In the genomic region with DNA sequence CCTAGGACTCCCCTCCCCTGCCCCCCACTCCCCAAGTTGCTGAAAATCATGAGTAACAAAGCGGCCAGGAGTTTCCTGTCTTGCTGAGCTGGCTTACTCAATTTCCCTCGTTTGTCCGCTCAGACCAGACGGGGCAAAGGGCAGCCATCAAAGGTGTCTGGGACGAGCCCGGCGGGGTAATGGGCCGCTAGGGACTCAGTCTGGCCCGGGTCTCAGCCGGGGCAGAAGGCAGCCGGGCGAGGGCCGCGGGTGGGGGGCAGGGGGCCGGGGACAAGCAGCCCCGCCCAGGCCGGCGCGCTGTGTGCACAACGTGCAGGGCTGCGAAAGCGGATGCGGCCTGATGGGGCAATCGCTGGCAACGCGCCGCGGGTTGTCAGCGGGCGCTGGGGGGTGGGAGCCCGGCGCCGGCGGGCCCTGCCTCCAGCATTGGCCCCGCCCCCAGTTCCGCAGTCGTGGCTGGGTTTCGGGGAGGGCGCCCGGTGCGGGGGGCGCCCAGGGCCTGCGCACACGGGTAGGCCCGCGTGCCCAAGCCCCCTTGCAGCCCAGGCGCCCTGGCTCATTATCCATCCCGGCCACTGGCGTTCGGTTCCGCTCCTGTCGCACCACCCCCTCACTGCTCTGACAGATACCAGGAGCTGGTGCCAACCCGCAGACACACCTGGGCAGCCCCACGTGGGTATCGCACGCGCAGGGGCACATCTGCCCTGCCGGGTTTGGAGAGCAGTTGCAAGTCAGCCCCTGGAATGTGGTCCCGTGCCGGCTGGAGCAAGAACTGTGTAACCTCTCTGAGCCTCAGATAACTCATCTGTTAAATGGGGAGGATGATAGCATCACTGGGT, we compare ENCODE assay signal across 8 cellular contexts. TPM values are rescaled to one million over a fixed set of nuclear protein-coding genes. Genes with fewer than 3 reads are reported as not detected.
A peak's percentile ranks its signal among the peaks of the same experiment; 100 is the strongest.
DNase-seq lines count a peak whose midpoint lies in the region; TF ChIP-seq lines count a peak whose summit lies in the region.

No MANE protein-coding gene starts in this region.

- H3K27ac ChIP-seq in Peyer's patch: peak overlapping the region; percentile 83 to 97 (median 94)
- peak overlapping the region; percentile 61 to 95 (median 91) for H3K27ac ChIP-seq in stomach

- H3K4me3 Mint-ChIP-seq in Caco-2 (ENCODE audit: unreplicated experiment) (peak overlapping the region; percentile 60), neural crest cell (no peak overlapping the region)

- peaks cover 44% of the 10 kb centered on the region for H3K4me1 ChIP-seq in Caco-2
- H3K4me1 ChIP-seq in Peyer's patch: peaks cover 9 to 67% (median 53%) of the 10 kb centered on the region in 4 donors
- peaks cover 69 to 98% (median 87%) of the 10 kb centered on the region in 4 donors for H3K4me1 ChIP-seq in stomach

- TF ChIP-seq CTCF in Caco-2 (IDR thresholded peaks at IDR 0.05; ENCODE audit: insufficient read depth in 1 of 2, low read depth in 1 of 2, low read length in 1 of 2, severe bottlenecking in 1 of 2, unreplicated experiment in 1 of 2) (no peak), GM20000 (IDR thresholded peaks at IDR 0.05; ENCODE audit: extremely low read depth, missing control alignments) (no peak), Peyer's patch (IDR thresholded peaks at IDR 0.05) (peak in 2 of 6 experiments; percentile 15 to 24), fibroblast of the aortic adventitia (IDR thresholded peaks at IDR 0.05; ENCODE audit: insufficient read depth, low read length) (no peak), neural crest cell (conservative IDR thresholded peaks at IDR 0.05) (no peak), stomach (IDR thresholded peaks at IDR 0.05) (no peak)

- H3K27me3 Mint-ChIP-seq in Caco-2 (ENCODE audit: insufficient read depth, unreplicated experiment) (no peaks in the 10 kb centered on the region), neural crest cell (ENCODE audit: low read depth) (no peaks in the 10 kb centered on the region)

- H3K4me3 ChIP-seq in Caco-2 (ENCODE audit: low read depth, low read length) (peak overlapping the region; percentile 31), Peyer's patch (peak overlapping the region; percentile 35 to 56 (median 50)), fibroblast of the aortic adventitia (ENCODE audit: low read depth, low read length) (peak overlapping the region; percentile 37), stomach (peak overlapping the region; percentile 33 to 50 (median 46))

- WGBS in stomach, 5 donors: 2 to 5% (median 2%) methylated on average over 12 to 60 of the region's 60 CpGs

- DNase-seq in Caco-2 (peak; percentile 88 to 98), GM20000 (ENCODE audit: low spot score) (peak; percentile 92), HT-29 (ENCODE audit: low spot score) (peak; percentile 78), Peyer's patch (peak; percentile 93 to 97 (median 94)), fibroblast of the aortic adventitia (ENCODE audit: low read depth) (peak; percentile 92), neural crest cell (ENCODE audit: low read depth, low spot score) (peak; percentile 47), stomach (peak; percentile 93)
- peak; percentile 82 for DNase-seq in activated T-helper 9 cell treated with anti-CD3 and anti-CD28 coated beads, Interleukin-2, amount 50 U/mL, for 16 hours (ENCODE audit: low read depth)

- BruUV-seq in Caco-2 (replicated peaks; lab: Mats Ljungman, UMichigan): no TSS peak

- H3K9me3 Mint-ChIP-seq in Caco-2 (ENCODE audit: unreplicated experiment): no peaks in the 10 kb centered on the region
- H3K9me3 Mint-ChIP-seq in neural crest cell: no peaks in the 10 kb centered on the region

- H3K27me3 ChIP-seq in Caco-2 (replicated peaks; ENCODE audit: control insufficient read depth, insufficient read depth, low read length) (no peaks in the 10 kb centered on the region), Peyer's patch (no peaks in the 10 kb centered on the region), stomach (no peaks in the 10 kb centered on the region)

- intact Hi-C loops in Caco-2 (cut with micrococcal nuclease; ENCODE audit: unreplicated experiment) (loop anchor here (1.0 kb wide), 1 partner anchor 21 kb away; no protein-coding TSS in a partner anchor), stomach (cut with DNase I; ENCODE audit: low total_unique reads) (no loop called here)

- POLR2A ChIA-PET in Caco-2 (lab: Charles Lee): interaction anchor here (0.5 to 4.2 kb wide), 13 partner anchors 11 to 1841 kb away, joined by 3 to 127 read pairs (median 7); partner anchors contain the start of gene DDIT4

- peaks cover 49% of the 10 kb centered on the region for H3K4me1 Mint-ChIP-seq in Caco-2 (ENCODE audit: low read depth, unreplicated experiment)
- peaks cover 45% of the 10 kb centered on the region for H3K4me1 Mint-ChIP-seq in neural crest cell

- TF ChIP-seq EP300 in stomach (IDR thresholded peaks at IDR 0.05): no peak

- TF ChIP-seq POLR2A in Peyer's patch (IDR thresholded peaks at IDR 0.05) (peak; percentile 13 to 19), stomach (IDR thresholded peaks at IDR 0.05) (no peak)

- H3K36me3 Mint-ChIP-seq in Caco-2 (ENCODE audit: insufficient read depth, unreplicated experiment) (peaks cover 13% of the 10 kb centered on the region), neural crest cell (ENCODE audit: low read depth) (no peaks in the 10 kb centered on the region)

- H3K27ac Mint-ChIP-seq in Caco-2 (ENCODE audit: unreplicated experiment) (peak overlapping the region; percentile 99), neural crest cell (ENCODE audit: unreplicated experiment) (peak overlapping the region; percentile 62)

- H3K36me3 ChIP-seq in Caco-2 (ENCODE audit: control insufficient read depth, insufficient read depth, low read length) (no peaks in the 10 kb centered on the region), Peyer's patch (no peaks in the 10 kb centered on the region), stomach (no peaks in the 10 kb centered on the region)

- CTCF ChIA-PET in Caco-2 (lab: Charles Lee): interaction anchor here (0.6 to 1.4 kb wide), 9 partner anchors 11 to 439 kb away, joined by 3 to 8 read pairs (median 5); no protein-coding TSS in a partner anchor

- H3K9me3 ChIP-seq in Caco-2: no peaks in the 10 kb centered on the region
- H3K9me3 ChIP-seq in Peyer's patch: no peaks in the 10 kb centered on the region
- H3K9me3 ChIP-seq in stomach: no peaks in the 10 kb centered on the region

RNA-seq across cellular contexts. Expression of gene DNAJB12, which starts 35.1 kb away (rescaled TPM):
- total RNA-seq in Caco-2 (2022) (56.0 and 58.1 TPM in 2 replicates), Peyer's patch (10 to 100 TPM; 33.0 to 54.1 (median 47.2) TPM), fibroblast of the aortic adventitia (ENCODE audit: low replicate concordance) (17.7 and 24.5 TPM in 2 replicates), neural crest cell (32.4 and 36.5 TPM in 2 replicates), stomach (10 to 100 TPM in 4 of 5 donors, 1 to 10 TPM in 1; 2.3 to 43.2 (median 24.9) TPM)
- 54.4 and 58.1 TPM in 2 replicates for total RNA-seq in HT-29 (2014; rRNA removed; shearing (Covaris generic))
- polyA plus RNA-seq in stomach: 10 to 100 TPM; 12.1 to 20.0 (median 16.3) TPM

RNA-seq across cellular contexts. Expression of gene DDIT4, which starts 45.9 kb away (rescaled TPM):
- total RNA-seq in Caco-2 (2022) (152 and 155 TPM in 2 replicates), Peyer's patch (100 to 1,000 TPM in 3 of 4 donors, 10 to 100 TPM in 1; 80.6 to 275 (median 123) TPM), fibroblast of the aortic adventitia (ENCODE audit: low replicate concordance) (52.4 and 166 TPM in 2 replicates), neural crest cell (68.6 and 80.1 TPM in 2 replicates), stomach (100 to 1,000 TPM in 4 of 5 donors, 10 to 100 TPM in 1; 89.9 to 188 (median 154) TPM)
- 88.4 and 107 TPM in 2 replicates for total RNA-seq in HT-29 (2014; rRNA removed; shearing (Covaris generic))
- 100 to 1,000 TPM; 122 to 176 (median 170) TPM for polyA plus RNA-seq in stomach

Comparison
In these comparisons a context has a peak if more than half of its experiments do, and no peak if none do; other contexts are left out.
1. Peak in every context shown above with its lines: DNase-seq, H3K4me3 ChIP-seq and H3K27ac ChIP-seq.
2. POLR2A ChIP-seq: peak in Peyer's patch (2 of 2); none in stomach (0 of 4).